In genomic region chr15:56082263-56082761, GRCh38 we compare ENCODE assay signal across 21 cellular contexts.
"Had no signal": no experiment of that assay in that cellular context is flagged by ENCODE, and none has a peak within 500 bp of the region (broad histone marks: within the 10 kb centered on the region; RNA-seq: fewer than 3 reads in every experiment).

No MANE protein-coding gene starts in this region.

- H3K36me3 ChIP-seq: breast epithelium, left ventricle myocardium inferior, prostate gland, right atrium auricular region, thyroid gland had no signal

- DNase-seq: activated CD4-positive, alpha-beta T cell treated with anti-CD3 and anti-CD28 coated beads, Interleukin-2, amount 50 U/mL, for 48 hours; activated CD8-positive, alpha-beta memory T cell treated with anti-CD3 and anti-CD28 coated beads, Interleukin-2, amount 50 U/mL, for 48 hours; activated naive CD4-positive, alpha-beta T cell treated with Interleukin-2 at 50 U/mL for 16 hours; activated naive CD8-positive, alpha-beta T cell treated with anti-CD3 and anti-CD28 coated beads, Interleukin-2, amount 10 ng/mL, durations not matched to agents 7 days and 5 days; activated T-cell treated with anti-CD3 and anti-CD28 coated beads, Interleukin-2, amount 50 U/mL, for 4 hours; amniotic stem cell; kidney glomerular epithelial cell; left ventricle myocardium inferior; midbrain; natural killer cell; stimulated activated CD4-positive, alpha-beta T cell treated with anti-CD3 and anti-CD28 coated beads, Interleukin-4, amount 100 ng/mL, for 4 hours; substantia nigra; T1000; thyroid gland had no signal

- ATAC-seq: activated T-cell treated with anti-CD3 and anti-CD28 coated beads, Interleukin-2, amount 50 U/mL, for 4 hours; natural killer cell; WTC11 had no signal

- H3K27me3 Mint-ChIP-seq: stimulated activated naive CD8-positive, alpha-beta T cell treated with anti-CD3 and anti-CD28 coated beads, Interleukin-15, Interleukin-2, amounts not matched to agents 100 ng/mL and 50 ng/mL, for 24 hours had no signal

- H3K4me3 ChIP-seq: breast epithelium, coronary artery, left ventricle myocardium inferior, prostate gland, right atrium auricular region, thyroid gland had no signal

- H3K27ac ChIP-seq: breast epithelium, coronary artery, left ventricle myocardium inferior, prostate gland, right atrium auricular region, thyroid gland had no signal

- H3K27me3 ChIP-seq: breast epithelium, right atrium auricular region, thyroid gland had no signal

- H3K9me3 Mint-ChIP-seq: activated T-cell treated with anti-CD3 and anti-CD28 coated beads, Interleukin-2, amount 50 U/mL, for 4 hours; natural killer cell; T-helper 1 cell treated with Interleukin-12 subunit alpha and Interleukin-12 subunit beta and Interleukin-4 antibody, amounts not matched to agents 30 μg/mL and 1 μg/mL, for 36 hours had no signal

- H3K9me3 ChIP-seq: breast epithelium, left ventricle myocardium inferior, prostate gland, right atrium auricular region, thyroid gland had no signal

- H3K36me3 Mint-ChIP-seq: natural killer cell, WTC11 had no signal

- H3K4me3 Mint-ChIP-seq: activated naive CD8-positive, alpha-beta T cell treated with anti-CD3 and anti-CD28 coated beads, Interleukin-2, amount 10 ng/mL, durations not matched to agents 7 days and 5 days; activated T-cell treated with anti-CD3 and anti-CD28 coated beads, Interleukin-2, amount 50 U/mL, for 4 hours; natural killer cell; stimulated activated naive CD8-positive, alpha-beta T cell treated with anti-CD3 and anti-CD28 coated beads, Interleukin-15, Interleukin-2, amounts not matched to agents 100 ng/mL and 50 ng/mL, for 24 hours; T-helper 1 cell treated with Interleukin-12 subunit alpha and Interleukin-12 subunit beta and Interleukin-4 antibody, amounts not matched to agents 30 μg/mL and 1 μg/mL, for 36 hours; WTC11 had no signal

- H3K4me1 ChIP-seq: breast epithelium, left ventricle myocardium inferior, prostate gland, right atrium auricular region, thyroid gland had no signal

- H3K27ac Mint-ChIP-seq: activated naive CD8-positive, alpha-beta T cell treated with anti-CD3 and anti-CD28 coated beads, Interleukin-2, amount 10 ng/mL, durations not matched to agents 7 days and 5 days; natural killer cell; stimulated activated naive CD8-positive, alpha-beta T cell treated with anti-CD3 and anti-CD28 coated beads, Interleukin-15, Interleukin-2, amounts not matched to agents 100 ng/mL and 50 ng/mL, for 24 hours; T-helper 1 cell treated with Interleukin-12 subunit alpha and Interleukin-12 subunit beta and Interleukin-4 antibody, amounts not matched to agents 30 μg/mL and 1 μg/mL, for 36 hours; WTC11 had no signal

- H3K4me1 Mint-ChIP-seq: WTC11 had no signal
